In genomic region chr5:100469780-100470179, GRCh38 we compare ENCODE assay signal across 13 cellular contexts.
DNase-seq lines count a peak whose midpoint lies in the region; ATAC-seq and FAIRE-seq lines count a peak whose summit lies in the region.
"Had no signal": no experiment of that assay in that cellular context is flagged by ENCODE, and none has a peak within 500 bp of the region (broad histone marks: within the 10 kb centered on the region; RNA-seq: fewer than 3 reads in every experiment).

No MANE protein-coding gene starts in this region.

- ATAC-seq in HG02588 (IDR thresholded peaks at IDR 0.05; ENCODE audit: unreplicated experiment) (peak; percentile 88), HG03342 (IDR thresholded peaks at IDR 0.05; ENCODE audit: unreplicated experiment) (peak; percentile 85)
- ATAC-seq: T-cell had no signal

- DNase-seq in GM19239 (ENCODE audit: insufficient read length, low spot score) (peak; percentile 1), islet precursor cell (no peak), NCI-H446 treated with DMSO at 0.1 percent for 48 hours (lab: John Stamatoyannopoulos, UW) (no peak), SKM-1 (lab: John Stamatoyannopoulos, UW; ENCODE audit: unreplicated experiment) (no peak)
- no peak for DNase-seq in activated effector memory CD4-positive, alpha-beta T cell treated with Interleukin-2 at 50 U/mL for 16 hours
- DNase-seq: activated CD4-positive, alpha-beta T cell treated with anti-CD3 and anti-CD28 coated beads, Interleukin-2, amount 50 U/mL, for 4 hours; naive B cell; NCI-H69; sigmoid colon; T-cell had no signal

- no peak for FAIRE-seq in GM19239 (lab: Jason Lieb, UNC)
- FAIRE-seq: GM12892 had no signal
